11 cellular contexts compared by ENCODE assay signal in the genomic region with DNA sequence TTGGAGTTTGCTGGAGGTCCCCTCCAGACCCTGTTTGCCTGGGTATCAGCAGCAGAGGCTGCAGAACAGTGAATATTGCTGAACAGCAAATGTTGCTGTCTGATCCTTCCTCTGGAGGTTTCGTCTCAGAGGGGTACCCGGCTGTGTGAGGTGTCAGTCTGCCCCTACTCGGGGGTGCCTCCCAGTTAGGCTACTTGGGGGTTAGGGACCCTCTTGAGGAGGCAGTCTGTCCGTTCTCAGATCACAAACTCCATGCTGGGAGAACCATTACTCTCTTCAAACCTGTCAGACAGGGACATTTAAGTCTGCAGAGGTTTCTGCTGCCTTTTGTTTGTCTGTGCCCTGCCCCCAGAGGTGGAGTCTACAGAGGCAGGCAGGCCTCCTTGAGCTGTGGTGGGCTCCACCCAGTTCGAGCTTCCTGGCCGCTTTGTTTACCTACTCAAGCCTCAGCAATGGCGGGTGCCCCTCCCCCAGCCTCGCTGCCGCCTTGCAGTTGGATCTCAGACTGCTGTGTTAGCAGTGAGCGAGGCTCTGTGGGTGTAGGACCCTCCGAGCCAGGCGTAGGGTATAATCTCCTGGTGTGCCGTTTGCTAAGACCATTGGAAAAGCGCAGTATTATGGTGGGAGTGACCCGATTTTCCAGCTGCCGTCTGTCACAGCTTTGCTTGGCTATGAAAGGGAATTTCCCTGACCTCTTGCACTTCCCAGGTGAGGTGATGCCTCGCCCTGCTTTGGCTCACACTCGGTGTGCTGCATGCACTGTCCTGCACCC. TPM values are rescaled to one million over a fixed set of nuclear protein-coding genes. Genes with fewer than 3 reads are reported as not detected.
DNase-seq lines count a peak whose midpoint lies in the region; FAIRE-seq and TF ChIP-seq lines count a peak whose summit lies in the region.
"Not testable (repeated sequence)": the region's sequence is repeated elsewhere in the genome, so short reads cannot be mapped to it uniquely, and the experiment has no call there.
"Had no signal": no experiment of that assay in that cellular context is flagged by ENCODE, and none has a peak within 500 bp of the region (broad histone marks: within the 10 kb centered on the region; RNA-seq: fewer than 3 reads in every experiment).

No MANE protein-coding gene starts in this region.

- not testable (repeated sequence) for H4K91ac ChIP-seq in neuronal stem cell (ENCODE audit: low read depth, low read length, poor library complexity)

- POLR2A ChIA-PET in PC-9 (lab: Charles Lee; ENCODE audit: unreplicated experiment): not testable (repeated sequence)

- 6% methylated on average over 18 of the region's 18 CpGs for WGBS in HUES64
- WGBS in neuronal stem cell (ENCODE audit: extremely low coverage in 2 of 2, insufficient read length in 2 of 2, insufficient replicate concordance in 1 of 2), 2 donors: no CpG with 5 or more reads among the region's 18 CpGs

- H3K4ac ChIP-seq in neuronal stem cell (ENCODE audit: low read length): not testable (repeated sequence)

- TF ChIP-seq CTCF in PC-9 (conservative IDR thresholded peaks at IDR 0.05); bronchial epithelial cell (IDR thresholded peaks at IDR 0.05; ENCODE audit: insufficient read depth, low read length, severe bottlenecking); left ventricle myocardium inferior (IDR thresholded peaks at IDR 0.05; ENCODE audit: borderline replicate concordance): not testable (repeated sequence)

- not testable (repeated sequence) for H3K18ac ChIP-seq in neuronal stem cell (ENCODE audit: low read length)

- H3K4me1 ChIP-seq in HUES64 (ENCODE audit: insufficient read depth, low read length); PC-9 (replicated peaks; ENCODE audit: insufficient read depth); left ventricle myocardium inferior; neuronal stem cell (ENCODE audit: control insufficient read depth in 2 of 2, insufficient read depth in 1 of 2, low read depth in 1 of 2, low read length in 2 of 2): not testable (repeated sequence)

- not testable (repeated sequence) for H2BK12ac ChIP-seq in neuronal stem cell (ENCODE audit: low read length)

- peak overlapping the region; percentile 40; the same call in 1 of the 2 replicates for H3K4me2 ChIP-seq in PC-9
- H3K4me2 ChIP-seq in neuronal stem cell (ENCODE audit: insufficient read depth, low read length, poor library complexity, severe bottlenecking): peak overlapping the region; percentile 11

- intact Hi-C loops in PC-9 (cut with micrococcal nuclease; ENCODE audit: unreplicated experiment); left ventricle myocardium inferior (cut with micrococcal nuclease): not testable (repeated sequence)

- not testable (repeated sequence) for H3K14ac ChIP-seq in neuronal stem cell (ENCODE audit: low read length)

- H3F3A ChIP-seq in PC-9 (ENCODE audit: insufficient read depth, low read depth): not testable (repeated sequence)

- not testable (repeated sequence) for H2AFZ ChIP-seq in PC-9; neuronal stem cell (ENCODE audit: low read length)

- H3K27me3 ChIP-seq in HUES64 (ENCODE audit: insufficient read depth, low read length): peaks cover 10% of the 10 kb centered on the region
- H3K27me3 ChIP-seq in PC-9 (ENCODE audit: insufficient read depth, low read depth); bronchial epithelial cell (ENCODE audit: control insufficient read depth, insufficient read depth, low read length); left ventricle myocardium inferior (ENCODE audit: low read depth); neuronal stem cell (ENCODE audit: control insufficient read depth in 3 of 3, insufficient read depth in 3 of 3, low read depth in 1 of 3, low read length in 3 of 3): not testable (repeated sequence)

- not testable (repeated sequence) for H2BK15ac ChIP-seq in neuronal stem cell (ENCODE audit: low read length)

- not testable (repeated sequence) for H3K79me2 ChIP-seq in PC-9 (ENCODE audit: low read depth)

- not testable (repeated sequence) for H3K27ac ChIP-seq in HUES64 (ENCODE audit: low read depth, low read length); PC-9; neuronal stem cell (replicated peaks; ENCODE audit: low read length)
- H3K27ac ChIP-seq in left ventricle myocardium inferior (replicated peaks): peak overlapping the region; percentile 66

- not testable (repeated sequence) for H3K23ac ChIP-seq in neuronal stem cell (ENCODE audit: low read depth, low read length, poor library complexity)

- not testable (repeated sequence) for BruUV-seq in PC-9 (replicated peaks; lab: Mats Ljungman, UMichigan)

- FAIRE-seq in bronchial epithelial cell (lab: Jason Lieb, UNC): not testable (repeated sequence)

- not testable (repeated sequence) for H3K79me1 ChIP-seq in neuronal stem cell (ENCODE audit: low read depth, low read length)

- not testable (repeated sequence) for H4K20me1 ChIP-seq in PC-9 (ENCODE audit: insufficient read depth)

- H3K36me3 ChIP-seq in HUES64 (ENCODE audit: insufficient read depth, low read length); PC-9 (ENCODE audit: low read depth); bronchial epithelial cell (ENCODE audit: control insufficient read depth, insufficient read depth, low read length); left ventricle myocardium inferior; neuronal stem cell (replicated peaks in 1 of 2; ENCODE audit: control insufficient read depth in 2 of 2, insufficient read depth in 2 of 2, low read length in 2 of 2): not testable (repeated sequence)

- not testable (repeated sequence) for H2AK5ac ChIP-seq in neuronal stem cell (ENCODE audit: low read depth, low read length)

- not testable (repeated sequence) for H3K9me2 ChIP-seq in PC-9 (ENCODE audit: insufficient read depth)

- H3K9me3 ChIP-seq in HUES64 (ENCODE audit: insufficient read depth, low read depth, low read length); PC-9 (ENCODE audit: insufficient read depth, low read depth); iPS-18c (ENCODE audit: control insufficient read depth, insufficient read depth, low read length); neuronal stem cell (replicated peaks in 1 of 2; ENCODE audit: control insufficient read depth in 2 of 2, insufficient read depth in 1 of 2, low read depth in 1 of 2, low read length in 2 of 2): not testable (repeated sequence)
- H3K9me3 ChIP-seq in left ventricle myocardium inferior (replicated peaks): peaks cover 11% of the 10 kb centered on the region

- peak overlapping the region; percentile 57 for H3K4me3 ChIP-seq in HUES64 (ENCODE audit: low read length)
- H3K4me3 ChIP-seq in PC-9; bronchial epithelial cell (ENCODE audit: low read depth, low read length); neuronal stem cell (ENCODE audit: low read length in 2 of 2): not testable (repeated sequence)
- H3K4me3 ChIP-seq in left ventricle myocardium inferior: peak overlapping the region; percentile 32
- H3K4me3 ChIP-seq in iPS-18c (ENCODE audit: insufficient read depth, low read depth, low read length): peak overlapping the region; percentile 34; the same call in 1 of the 2 replicates

- peak overlapping the region; percentile 80 for H3K9ac ChIP-seq in HUES64 (ENCODE audit: low read depth, low read length)
- H3K9ac ChIP-seq in neuronal stem cell (ENCODE audit: low read depth, low read length, poor library complexity): peak overlapping the region; percentile 44

- DNase-seq in ELF-1 (ENCODE audit: low read depth, low spot score): peak; percentile 63
- DNase-seq in PC-9; left ventricle myocardium inferior; neuronal stem cell (ENCODE audit: low spot score): not testable (repeated sequence)
- peak; percentile 12 for DNase-seq in bronchial epithelial cell (ENCODE audit: low read depth)

- H2BK5ac ChIP-seq in neuronal stem cell (ENCODE audit: low read length): not testable (repeated sequence)

- not testable (repeated sequence) for H2BK120ac ChIP-seq in neuronal stem cell (ENCODE audit: low read depth, low read length)

- CTCF ChIA-PET in PC-9 (lab: Charles Lee): not testable (repeated sequence)

- H4K8ac ChIP-seq in neuronal stem cell (ENCODE audit: low read depth, low read length): not testable (repeated sequence)

RNA-seq across cellular contexts. Expression of gene TPO, which starts 25.1 kb away (rescaled TPM):
- not detected for polyA plus RNA-seq in HUES64 (2013, experiment 1 of 2)
- polyA plus RNA-seq in HUES64 (2013, experiment 2 of 2): not detected
- total RNA-seq in PC-9 (2021) (not detected in 2 replicates), bronchial epithelial cell (not detected in 2 replicates), left ventricle myocardium inferior (7.1 TPM)
- not detected for polyA plus RNA-seq in neuronal stem cell (2013, experiment 1 of 2)
- polyA plus RNA-seq in neuronal stem cell (2013, experiment 2 of 2): 0.07 TPM
- total RNA-seq: A673; CD8-positive, alpha-beta memory T cell; M059J; SJCRH30 had no signal
